Comparison of ENCODE assay signal across 1 cellular context in the genomic region with DNA sequence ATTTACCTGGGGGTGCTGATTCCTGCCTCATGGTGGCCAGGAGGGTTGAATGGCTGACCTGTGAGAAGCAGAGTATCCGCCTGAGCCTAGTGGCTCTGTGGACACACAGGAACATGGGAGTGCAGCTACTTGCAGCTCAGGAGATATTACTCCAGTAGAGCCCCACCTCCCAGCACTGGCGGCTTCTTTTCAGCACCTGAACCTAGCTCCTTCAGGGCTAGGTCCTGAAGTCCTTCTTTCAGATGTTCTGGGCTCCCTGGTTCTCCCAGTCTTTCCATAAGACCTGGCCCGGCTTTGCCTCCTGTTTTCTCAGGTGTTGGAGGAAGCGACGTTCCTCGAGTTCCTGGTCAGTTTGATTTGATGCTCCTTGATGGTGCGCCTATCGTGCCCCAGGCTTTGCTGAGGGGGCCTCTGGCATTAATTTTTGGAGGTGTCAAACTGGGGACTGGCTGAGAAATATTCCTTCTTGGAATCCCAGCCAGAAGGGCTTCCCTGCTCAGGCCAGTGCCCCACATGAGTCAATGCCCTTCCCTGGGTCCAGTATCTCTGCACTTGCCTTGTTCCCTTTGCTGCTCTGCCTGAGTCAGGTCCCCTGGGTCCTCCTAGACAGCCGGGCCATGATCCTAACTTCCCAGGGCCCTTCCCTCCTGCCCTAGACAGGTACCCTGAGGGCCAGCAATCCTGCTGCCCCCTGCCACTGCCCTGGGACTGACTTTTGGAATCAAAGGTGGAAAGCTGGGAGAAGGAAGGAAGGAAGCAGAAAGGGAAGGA.
TF ChIP-seq lines count a peak whose summit lies in the region.

No MANE protein-coding gene starts in this region.

TF ChIP-seq in GM23338, 12 proteins besides CTCF, POLR2A, EP300 and RAD21:
- TF ChIP-seq, protein P1, sequence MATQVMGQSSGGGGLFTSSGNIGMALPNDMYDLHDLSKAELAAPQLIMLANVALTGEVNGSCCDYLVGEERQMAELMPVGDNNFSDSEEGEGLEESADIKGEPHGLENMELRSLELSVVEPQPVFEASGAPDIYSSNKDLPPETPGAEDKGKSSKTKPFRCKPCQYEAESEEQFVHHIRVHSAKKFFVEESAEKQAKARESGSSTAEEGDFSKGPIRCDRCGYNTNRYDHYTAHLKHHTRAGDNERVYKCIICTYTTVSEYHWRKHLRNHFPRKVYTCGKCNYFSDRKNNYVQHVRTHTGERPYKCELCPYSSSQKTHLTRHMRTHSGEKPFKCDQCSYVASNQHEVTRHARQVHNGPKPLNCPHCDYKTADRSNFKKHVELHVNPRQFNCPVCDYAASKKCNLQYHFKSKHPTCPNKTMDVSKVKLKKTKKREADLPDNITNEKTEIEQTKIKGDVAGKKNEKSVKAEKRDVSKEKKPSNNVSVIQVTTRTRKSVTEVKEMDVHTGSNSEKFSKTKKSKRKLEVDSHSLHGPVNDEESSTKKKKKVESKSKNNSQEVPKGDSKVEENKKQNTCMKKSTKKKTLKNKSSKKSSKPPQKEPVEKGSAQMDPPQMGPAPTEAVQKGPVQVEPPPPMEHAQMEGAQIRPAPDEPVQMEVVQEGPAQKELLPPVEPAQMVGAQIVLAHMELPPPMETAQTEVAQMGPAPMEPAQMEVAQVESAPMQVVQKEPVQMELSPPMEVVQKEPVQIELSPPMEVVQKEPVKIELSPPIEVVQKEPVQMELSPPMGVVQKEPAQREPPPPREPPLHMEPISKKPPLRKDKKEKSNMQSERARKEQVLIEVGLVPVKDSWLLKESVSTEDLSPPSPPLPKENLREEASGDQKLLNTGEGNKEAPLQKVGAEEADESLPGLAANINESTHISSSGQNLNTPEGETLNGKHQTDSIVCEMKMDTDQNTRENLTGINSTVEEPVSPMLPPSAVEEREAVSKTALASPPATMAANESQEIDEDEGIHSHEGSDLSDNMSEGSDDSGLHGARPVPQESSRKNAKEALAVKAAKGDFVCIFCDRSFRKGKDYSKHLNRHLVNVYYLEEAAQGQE (IDR thresholded peaks at IDR 0.05; ENCODE audit: unreplicated experiment): no peak
- TF ChIP-seq, protein P2, sequence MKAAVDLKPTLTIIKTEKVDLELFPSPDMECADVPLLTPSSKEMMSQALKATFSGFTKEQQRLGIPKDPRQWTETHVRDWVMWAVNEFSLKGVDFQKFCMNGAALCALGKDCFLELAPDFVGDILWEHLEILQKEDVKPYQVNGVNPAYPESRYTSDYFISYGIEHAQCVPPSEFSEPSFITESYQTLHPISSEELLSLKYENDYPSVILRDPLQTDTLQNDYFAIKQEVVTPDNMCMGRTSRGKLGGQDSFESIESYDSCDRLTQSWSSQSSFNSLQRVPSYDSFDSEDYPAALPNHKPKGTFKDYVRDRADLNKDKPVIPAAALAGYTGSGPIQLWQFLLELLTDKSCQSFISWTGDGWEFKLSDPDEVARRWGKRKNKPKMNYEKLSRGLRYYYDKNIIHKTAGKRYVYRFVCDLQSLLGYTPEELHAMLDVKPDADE (IDR thresholded peaks at IDR 0.05): no peak
- TF ChIP-seq STAT1 (IDR thresholded peaks at IDR 0.05; ENCODE audit: unreplicated experiment) (no peak), NANOG (IDR thresholded peaks at IDR 0.05; ENCODE audit: borderline replicate concordance) (no peak), ZNF462 (CRISPR knock-in tag; IDR thresholded peaks at IDR 0.05) (no peak), EZH2phosphoT487 (IDR thresholded peaks at IDR 0.05; ENCODE audit: unreplicated experiment) (no peak), JUNB (IDR thresholded peaks at IDR 0.05; ENCODE audit: unreplicated experiment) (no peak), POLR2AphosphoS5 (IDR thresholded peaks at IDR 0.05; ENCODE audit: low read depth) (no peak), CREB1 (CRISPR knock-in tag; IDR thresholded peaks at IDR 0.05; ENCODE audit: low read depth) (no peak), ZNF114 (CRISPR knock-in tag; IDR thresholded peaks at IDR 0.05) (no peak), ZNF331 (CRISPR knock-in tag; IDR thresholded peaks at IDR 0.05; ENCODE audit: low read depth) (no peak), EZH2 (IDR thresholded peaks at IDR 0.05; ENCODE audit: low read depth, unreplicated experiment) (no peak)
